Comparison of ENCODE assay signal across 35 cellular contexts in genomic region chr3:10494180-10494579, GRCh38. TPM values are rescaled to one million over a fixed set of nuclear protein-coding genes. Genes with fewer than 3 reads are reported as not detected.
"Had no signal": no experiment of that assay in that cellular context is flagged by ENCODE, and none has a peak within 500 bp of the region (broad histone marks: within the 10 kb centered on the region; RNA-seq: fewer than 3 reads in every experiment).

No MANE protein-coding gene starts in this region.

- H3K4me1 ChIP-seq: colonic mucosa had no signal

- H3K27ac ChIP-seq: body of pancreas, colonic mucosa had no signal

- H3K27me3 Mint-ChIP-seq: activated CD4-positive, alpha-beta memory T cell treated with anti-CD3 and anti-CD28 coated beads for 36 hours; activated CD4-positive, alpha-beta T cell treated with anti-CD3 and anti-CD28 coated beads for 36 hours; activated naive CD4-positive, alpha-beta T cell treated with anti-CD3 and anti-CD28 coated beads, Interleukin-2, amount 50 U/mL, for 24 hours; dendritic cell treated with granulocyte-macrophage colony-stimulating factor and Interleukin-4, amounts not matched to agents 40 ng/mL and 50 ng/mL, for 4 days had no signal

- ATAC-seq: activated CD4-positive, alpha-beta T cell treated with anti-CD3 and anti-CD28 coated beads for 36 hours; activated CD8-positive, alpha-beta memory T cell treated with anti-CD3 and anti-CD28 coated beads, Interleukin-2, amount 10 ng/mL, durations not matched to agents 7 days and 5 days; activated CD8-positive, alpha-beta T cell treated with anti-CD3 and anti-CD28 coated beads, Interleukin-2, amount 10 ng/mL, durations not matched to agents 7 days and 5 days; activated naive CD8-positive, alpha-beta T cell treated with anti-CD3 and anti-CD28 coated beads, Interleukin-2, amount 50 U/mL, for 24 hours had no signal

- H3K36me3 Mint-ChIP-seq: activated CD4-positive, alpha-beta memory T cell treated with anti-CD3 and anti-CD28 coated beads for 36 hours; activated CD8-positive, alpha-beta memory T cell treated with anti-CD3 and anti-CD28 coated beads, Interleukin-2, amount 10 ng/mL, durations not matched to agents 7 days and 5 days; activated naive CD4-positive, alpha-beta T cell treated with anti-CD3 and anti-CD28 coated beads, Interleukin-2, amount 50 U/mL, for 24 hours; activated naive CD8-positive, alpha-beta T cell treated with anti-CD3 and anti-CD28 coated beads for 36 hours had no signal

- H3K27me3 ChIP-seq: adrenal gland, body of pancreas, colonic mucosa, dorsolateral prefrontal cortex had no signal

- H3K4me1 Mint-ChIP-seq: activated CD4-positive, alpha-beta T cell treated with anti-CD3 and anti-CD28 coated beads for 36 hours; activated CD4-positive, alpha-beta T cell treated with anti-CD3 and anti-CD28 coated beads, Interleukin-2, amount 10 ng/mL, durations not matched to agents 24 days and 14 days; activated CD8-positive, alpha-beta memory T cell treated with anti-CD3 and anti-CD28 coated beads, Interleukin-2, amount 10 ng/mL, durations not matched to agents 7 days and 5 days; activated naive CD4-positive, alpha-beta T cell treated with anti-CD3 and anti-CD28 coated beads, Interleukin-2, amount 50 U/mL, for 24 hours; activated naive CD8-positive, alpha-beta T cell treated with anti-CD3 and anti-CD28 coated beads for 36 hours; activated naive CD8-positive, alpha-beta T cell treated with anti-CD3 and anti-CD28 coated beads, Interleukin-2, amount 50 U/mL, for 24 hours had no signal

- H3K36me3 ChIP-seq: adrenal gland, colonic mucosa had no signal

- H3K9me3 Mint-ChIP-seq: activated CD4-positive, alpha-beta memory T cell treated with anti-CD3 and anti-CD28 coated beads for 36 hours; activated CD4-positive, alpha-beta T cell treated with anti-CD3 and anti-CD28 coated beads, Interleukin-2, amount 10 ng/mL, durations not matched to agents 24 days and 14 days; activated naive CD4-positive, alpha-beta T cell treated with anti-CD3 and anti-CD28 coated beads for 36 hours; activated naive CD4-positive, alpha-beta T cell treated with anti-CD3 and anti-CD28 coated beads, Interleukin-2, amount 50 U/mL, for 24 hours; activated naive CD8-positive, alpha-beta T cell treated with anti-CD3 and anti-CD28 coated beads for 36 hours; activated naive CD8-positive, alpha-beta T cell treated with anti-CD3 and anti-CD28 coated beads, Interleukin-2, amount 50 U/mL, for 24 hours; activated T-helper 1 cell treated with anti-CD3 and anti-CD28 coated beads, Interleukin-12 subunit alpha, Interleukin-12 subunit beta, Interleukin-2, Interleukin-4 antibody, amounts not matched to agents 30 ng/mL and 10 ng/mL and 1 ng/mL, durations not matched to agents 14 hours and 24 hours and 36 hours; activated T-helper 2 cell treated with anti-CD3 and anti-CD28 coated beads, Interferon-gamma antibody, Interleukin-2, Interleukin-4, amounts not matched to agents 10 μg/mL and 5 μg/mL and 100 μg/mL, durations not matched to agents 14 hours and 24 hours and 36 hours; dendritic cell treated with granulocyte-macrophage colony-stimulating factor and Interleukin-4, amounts not matched to agents 40 ng/mL and 50 ng/mL, for 4 days; endodermal cell had no signal

- H3K9me3 ChIP-seq: adrenal gland, body of pancreas, colonic mucosa had no signal

- FAIRE-seq: frontal cortex had no signal

- H3K27ac Mint-ChIP-seq: activated CD4-positive, alpha-beta memory T cell treated with anti-CD3 and anti-CD28 coated beads for 36 hours; activated CD4-positive, alpha-beta T cell treated with anti-CD3 and anti-CD28 coated beads for 36 hours; activated CD4-positive, alpha-beta T cell treated with anti-CD3 and anti-CD28 coated beads, Interleukin-2, amount 10 ng/mL, durations not matched to agents 24 days and 14 days; activated CD8-positive, alpha-beta memory T cell treated with anti-CD3 and anti-CD28 coated beads, Interleukin-2, amount 10 ng/mL, durations not matched to agents 7 days and 5 days; activated CD8-positive, alpha-beta T cell treated with anti-CD3 and anti-CD28 coated beads, Interleukin-2, amount 10 ng/mL, durations not matched to agents 7 days and 5 days; activated naive CD4-positive, alpha-beta T cell treated with anti-CD3 and anti-CD28 coated beads for 36 hours; activated naive CD4-positive, alpha-beta T cell treated with anti-CD3 and anti-CD28 coated beads, Interleukin-2, amount 50 U/mL, for 24 hours; activated naive CD8-positive, alpha-beta T cell treated with anti-CD3 and anti-CD28 coated beads for 36 hours; activated naive CD8-positive, alpha-beta T cell treated with anti-CD3 and anti-CD28 coated beads, Interleukin-2, amount 50 U/mL, for 24 hours; activated T-helper 1 cell treated with anti-CD3 and anti-CD28 coated beads, Interleukin-12 subunit alpha, Interleukin-12 subunit beta, Interleukin-2, Interleukin-4 antibody, amounts not matched to agents 30 ng/mL and 10 ng/mL and 1 ng/mL, durations not matched to agents 14 hours and 24 hours and 36 hours; activated T-helper 2 cell treated with anti-CD3 and anti-CD28 coated beads, Interferon-gamma antibody, Interleukin-2, Interleukin-4, amounts not matched to agents 10 μg/mL and 5 μg/mL and 100 μg/mL, durations not matched to agents 14 hours and 24 hours and 36 hours; dendritic cell treated with granulocyte-macrophage colony-stimulating factor and Interleukin-4, amounts not matched to agents 40 ng/mL and 50 ng/mL, for 4 days; endodermal cell had no signal

- H3K4me3 Mint-ChIP-seq: activated CD4-positive, alpha-beta memory T cell treated with anti-CD3 and anti-CD28 coated beads for 36 hours; activated CD4-positive, alpha-beta T cell treated with anti-CD3 and anti-CD28 coated beads for 36 hours; activated CD4-positive, alpha-beta T cell treated with anti-CD3 and anti-CD28 coated beads, Interleukin-2, amount 10 ng/mL, durations not matched to agents 24 days and 14 days; activated CD8-positive, alpha-beta memory T cell treated with anti-CD3 and anti-CD28 coated beads, Interleukin-2, amount 10 ng/mL, durations not matched to agents 7 days and 5 days; activated CD8-positive, alpha-beta T cell treated with anti-CD3 and anti-CD28 coated beads, Interleukin-2, amount 10 ng/mL, durations not matched to agents 7 days and 5 days; activated naive CD4-positive, alpha-beta T cell treated with anti-CD3 and anti-CD28 coated beads for 36 hours; activated naive CD4-positive, alpha-beta T cell treated with anti-CD3 and anti-CD28 coated beads, Interleukin-2, amount 50 U/mL, for 24 hours; activated naive CD8-positive, alpha-beta T cell treated with anti-CD3 and anti-CD28 coated beads for 36 hours; activated naive CD8-positive, alpha-beta T cell treated with anti-CD3 and anti-CD28 coated beads, Interleukin-2, amount 50 U/mL, for 24 hours; activated T-helper 1 cell treated with anti-CD3 and anti-CD28 coated beads, Interleukin-12 subunit alpha, Interleukin-12 subunit beta, Interleukin-2, Interleukin-4 antibody, amounts not matched to agents 30 ng/mL and 10 ng/mL and 1 ng/mL, durations not matched to agents 14 hours and 24 hours and 36 hours; dendritic cell treated with granulocyte-macrophage colony-stimulating factor and Interleukin-4, amounts not matched to agents 40 ng/mL and 50 ng/mL, for 4 days; endodermal cell had no signal

- H3K4me3 ChIP-seq: adrenal gland, body of pancreas, colonic mucosa, dorsolateral prefrontal cortex had no signal

- DNase-seq: activated CD4-positive, alpha-beta memory T cell treated with anti-CD3 and anti-CD28 coated beads for 36 hours; activated CD4-positive, alpha-beta T cell treated with anti-CD3 and anti-CD28 coated beads for 36 hours; activated CD4-positive, alpha-beta T cell treated with anti-CD3 and anti-CD28 coated beads, Interleukin-2, amount 10 ng/mL, durations not matched to agents 24 days and 14 days; activated CD4-positive, CD25-positive, alpha-beta regulatory T cell; activated CD4-positive, CD25-positive, alpha-beta regulatory T cell treated with anti-CD3 and anti-CD28 coated beads, Interleukin-2, amount 50 U/mL, for 72 hours; activated CD8-positive, alpha-beta memory T cell treated with anti-CD3 and anti-CD28 coated beads, Interleukin-2, amount 10 ng/mL, durations not matched to agents 7 days and 5 days; activated CD8-positive, alpha-beta memory T cell treated with anti-CD3 and anti-CD28 coated beads, Interleukin-2, amount 50 U/mL, for 4 hours; activated CD8-positive, alpha-beta T cell treated with anti-CD3 and anti-CD28 coated beads, Interleukin-2, amount 10 ng/mL, durations not matched to agents 7 days and 5 days; activated effector memory CD4-positive, alpha-beta T cell treated with anti-CD3 and anti-CD28 coated beads, Interleukin-2, amount 50 U/mL, for 16 hours; activated naive CD4-positive, alpha-beta T cell treated with anti-CD3 and anti-CD28 coated beads for 36 hours; activated naive CD8-positive, alpha-beta T cell treated with anti-CD3 and anti-CD28 coated beads for 36 hours; activated naive CD8-positive, alpha-beta T cell treated with anti-CD3 and anti-CD28 coated beads, Interleukin-2, amount 50 U/mL, for 24 hours; activated T-cell treated with anti-CD3 and anti-CD28 coated beads, Interleukin-2, amount 50 U/mL, for 1 hour; activated T-cell treated with anti-CD3 and anti-CD28 coated beads, Interleukin-2, amount 50 U/mL, for 48 hours; amygdala; aorta; body of pancreas; central memory CD4-positive, alpha-beta T cell; cerebellar nuclear complex; colonic mucosa; dorsolateral prefrontal cortex; effector memory CD4-positive, alpha-beta T cell; endodermal cell; foreskin fibroblast; head of caudate nucleus; T-helper 2 cell had no signal

RNA-seq across cellular contexts. Expression of gene ATP2B2, which starts 11.2 kb away (rescaled TPM):
- total RNA-seq: activated CD4-positive, alpha-beta T cell treated with anti-CD3 and anti-CD28 coated beads, Interleukin-2, amount 10 ng/mL, durations not matched to agents 24 days and 14 days; activated CD8-positive, alpha-beta memory T cell treated with anti-CD3 and anti-CD28 coated beads for 36 hours; activated CD8-positive, alpha-beta memory T cell treated with anti-CD3 and anti-CD28 coated beads, Interleukin-2, amount 10 ng/mL, durations not matched to agents 7 days and 5 days; activated CD8-positive, alpha-beta T cell treated with anti-CD3 and anti-CD28 coated beads, Interleukin-2, amount 10 ng/mL, durations not matched to agents 7 days and 5 days; activated naive CD4-positive, alpha-beta T cell treated with anti-CD3 and anti-CD28 coated beads for 36 hours; activated naive CD8-positive, alpha-beta T cell treated with anti-CD3 and anti-CD28 coated beads for 36 hours; activated T-helper 1 cell treated with anti-CD3 and anti-CD28 coated beads, Interleukin-12 subunit alpha, Interleukin-12 subunit beta, Interleukin-2, Interleukin-4 antibody, amounts not matched to agents 30 ng/mL and 10 ng/mL and 1 ng/mL, durations not matched to agents 14 hours and 24 hours and 36 hours; activated T-helper 2 cell treated with anti-CD3 and anti-CD28 coated beads, Interferon-gamma antibody, Interleukin-2, Interleukin-4, amounts not matched to agents 10 μg/mL and 5 μg/mL and 100 μg/mL, durations not matched to agents 14 hours and 24 hours and 36 hours; epithelial cell of proximal tubule; T-helper 1 cell treated with Interleukin-12 subunit alpha and Interleukin-12 subunit beta and Interleukin-4 antibody, amounts not matched to agents 30 ng/mL and 1 ng/mL, for 36 hours had no signal
- polyA plus RNA-seq: aorta had no signal
